ENCODE assay signal across 2 cellular contexts in the genomic region with DNA sequence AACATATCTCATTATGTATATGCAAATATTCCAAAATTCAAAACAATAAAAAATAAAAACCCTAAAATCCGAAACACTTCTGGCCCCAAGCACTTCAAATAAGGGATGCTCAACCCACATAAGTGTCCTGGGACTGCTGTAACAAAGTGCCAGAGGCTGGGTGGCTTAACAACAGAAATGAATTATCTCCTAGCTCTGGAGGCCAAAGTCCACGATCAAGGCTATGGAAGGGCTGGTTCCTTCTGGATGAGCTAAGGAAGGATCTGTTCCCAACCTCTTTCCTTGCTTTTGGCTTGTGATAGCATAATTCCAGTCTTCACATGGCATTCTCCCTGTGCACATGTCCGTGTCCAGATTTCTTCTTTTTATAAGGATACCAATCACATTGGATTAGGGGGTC.
TF ChIP-seq lines count a peak whose summit lies in the region.

No MANE protein-coding gene starts in this region.

TF ChIP-seq in GM23338, 12 proteins besides CTCF, POLR2A, EP300 and RAD21 (continued from another document):
- no peak for TF ChIP-seq REST (IDR thresholded peaks at IDR 0.05; ENCODE audit: unreplicated experiment)
- TF ChIP-seq CREB1 (CRISPR knock-in tag; IDR thresholded peaks at IDR 0.05; ENCODE audit: low read depth): no peak
- no peak for TF ChIP-seq POLR2AphosphoS5 (IDR thresholded peaks at IDR 0.05; ENCODE audit: low read depth)
- no peak for TF ChIP-seq ZNF114 (CRISPR knock-in tag; IDR thresholded peaks at IDR 0.05)
- TF ChIP-seq JUNB (IDR thresholded peaks at IDR 0.05; ENCODE audit: unreplicated experiment): no peak
- TF ChIP-seq EZH2phosphoT487 (IDR thresholded peaks at IDR 0.05; ENCODE audit: unreplicated experiment): no peak
- TF ChIP-seq, protein P1, sequence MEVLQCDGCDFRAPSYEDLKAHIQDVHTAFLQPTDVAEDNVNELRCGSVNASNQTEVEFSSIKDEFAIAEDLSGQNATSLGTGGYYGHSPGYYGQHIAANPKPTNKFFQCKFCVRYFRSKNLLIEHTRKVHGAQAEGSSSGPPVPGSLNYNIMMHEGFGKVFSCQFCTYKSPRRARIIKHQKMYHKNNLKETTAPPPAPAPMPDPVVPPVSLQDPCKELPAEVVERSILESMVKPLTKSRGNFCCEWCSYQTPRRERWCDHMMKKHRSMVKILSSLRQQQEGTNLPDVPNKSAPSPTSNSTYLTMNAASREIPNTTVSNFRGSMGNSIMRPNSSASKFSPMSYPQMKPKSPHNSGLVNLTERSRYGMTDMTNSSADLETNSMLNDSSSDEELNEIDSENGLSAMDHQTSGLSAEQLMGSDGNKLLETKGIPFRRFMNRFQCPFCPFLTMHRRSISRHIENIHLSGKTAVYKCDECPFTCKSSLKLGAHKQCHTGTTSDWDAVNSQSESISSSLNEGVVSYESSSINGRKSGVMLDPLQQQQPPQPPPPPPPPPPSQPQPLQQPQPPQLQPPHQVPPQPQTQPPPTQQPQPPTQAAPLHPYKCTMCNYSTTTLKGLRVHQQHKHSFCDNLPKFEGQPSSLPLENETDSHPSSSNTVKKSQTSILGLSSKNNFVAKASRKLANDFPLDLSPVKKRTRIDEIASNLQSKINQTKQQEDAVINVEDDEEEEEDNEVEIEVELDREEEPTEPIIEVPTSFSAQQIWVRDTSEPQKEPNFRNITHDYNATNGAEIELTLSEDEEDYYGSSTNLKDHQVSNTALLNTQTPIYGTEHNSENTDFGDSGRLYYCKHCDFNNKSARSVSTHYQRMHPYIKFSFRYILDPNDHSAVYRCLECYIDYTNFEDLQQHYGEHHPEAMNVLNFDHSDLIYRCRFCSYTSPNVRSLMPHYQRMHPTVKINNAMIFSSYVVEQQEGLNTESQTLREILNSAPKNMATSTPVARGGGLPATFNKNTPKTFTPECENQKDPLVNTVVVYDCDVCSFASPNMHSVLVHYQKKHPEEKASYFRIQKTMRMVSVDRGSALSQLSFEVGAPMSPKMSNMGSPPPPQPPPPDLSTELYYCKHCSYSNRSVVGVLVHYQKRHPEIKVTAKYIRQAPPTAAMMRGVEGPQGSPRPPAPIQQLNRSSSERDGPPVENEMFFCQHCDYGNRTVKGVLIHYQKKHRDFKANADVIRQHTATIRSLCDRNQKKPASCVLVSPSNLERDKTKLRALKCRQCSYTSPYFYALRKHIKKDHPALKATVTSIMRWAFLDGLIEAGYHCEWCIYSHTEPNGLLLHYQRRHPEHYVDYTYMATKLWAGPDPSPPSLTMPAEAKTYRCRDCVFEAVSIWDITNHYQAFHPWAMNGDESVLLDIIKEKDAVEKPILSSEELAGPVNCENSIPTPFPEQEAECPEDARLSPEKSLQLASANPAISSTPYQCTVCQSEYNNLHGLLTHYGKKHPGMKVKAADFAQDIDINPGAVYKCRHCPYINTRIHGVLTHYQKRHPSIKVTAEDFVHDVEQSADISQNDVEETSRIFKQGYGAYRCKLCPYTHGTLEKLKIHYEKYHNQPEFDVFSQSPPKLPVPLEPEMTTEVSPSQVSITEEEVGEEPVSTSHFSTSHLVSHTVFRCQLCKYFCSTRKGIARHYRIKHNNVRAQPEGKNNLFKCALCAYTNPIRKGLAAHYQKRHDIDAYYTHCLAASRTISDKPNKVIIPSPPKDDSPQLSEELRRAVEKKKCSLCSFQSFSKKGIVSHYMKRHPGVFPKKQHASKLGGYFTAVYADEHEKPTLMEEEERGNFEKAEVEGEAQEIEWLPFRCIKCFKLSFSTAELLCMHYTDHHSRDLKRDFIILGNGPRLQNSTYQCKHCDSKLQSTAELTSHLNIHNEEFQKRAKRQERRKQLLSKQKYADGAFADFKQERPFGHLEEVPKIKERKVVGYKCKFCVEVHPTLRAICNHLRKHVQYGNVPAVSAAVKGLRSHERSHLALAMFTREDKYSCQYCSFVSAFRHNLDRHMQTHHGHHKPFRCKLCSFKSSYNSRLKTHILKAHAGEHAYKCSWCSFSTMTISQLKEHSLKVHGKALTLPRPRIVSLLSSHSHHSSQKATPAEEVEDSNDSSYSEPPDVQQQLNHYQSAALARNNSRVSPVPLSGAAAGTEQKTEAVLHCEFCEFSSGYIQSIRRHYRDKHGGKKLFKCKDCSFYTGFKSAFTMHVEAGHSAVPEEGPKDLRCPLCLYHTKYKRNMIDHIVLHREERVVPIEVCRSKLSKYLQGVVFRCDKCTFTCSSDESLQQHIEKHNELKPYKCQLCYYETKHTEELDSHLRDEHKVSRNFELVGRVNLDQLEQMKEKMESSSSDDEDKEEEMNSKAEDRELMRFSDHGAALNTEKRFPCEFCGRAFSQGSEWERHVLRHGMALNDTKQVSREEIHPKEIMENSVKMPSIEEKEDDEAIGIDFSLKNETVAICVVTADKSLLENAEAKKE (CRISPR knock-in tag; IDR thresholded peaks at IDR 0.05): no peak
- TF ChIP-seq STAT1 (IDR thresholded peaks at IDR 0.05; ENCODE audit: unreplicated experiment): no peak
- no peak for TF ChIP-seq NANOG (IDR thresholded peaks at IDR 0.05; ENCODE audit: borderline replicate concordance)

TF ChIP-seq in HEK293T, 16 proteins besides CTCF, POLR2A, EP300 and RAD21 (continued from another document):
- no peak for TF ChIP-seq HDGF (IDR thresholded peaks at IDR 0.05; ENCODE audit: borderline replicate concordance)
- TF ChIP-seq CTBP1 (IDR thresholded peaks at IDR 0.05; ENCODE audit: borderline replicate concordance): no peak
